ENCODE assay signal across 8 cellular contexts in genomic region chr10:34813626-34814227, GRCh38. TPM values are rescaled to one million over a fixed set of nuclear protein-coding genes. Genes with fewer than 3 reads are reported as not detected.
DNase-seq lines count a peak whose midpoint lies in the region; ATAC-seq and TF ChIP-seq lines count a peak whose summit lies in the region.

No MANE protein-coding gene starts in this region.

- H3K9ac ChIP-seq in mesenchymal stem cell (ENCODE audit: low read length), result peak overlapping the region; percentile 89

- peaks cover 16% of the 10 kb centered on the region for H3K4me1 Mint-ChIP-seq in CD4-positive, alpha-beta T cell (ENCODE audit: low read depth)

- H3K9me3 ChIP-seq in CD4-positive, alpha-beta T cell (ENCODE audit: control insufficient read depth, low read length), result no peaks in the 10 kb centered on the region
- no peaks in the 10 kb centered on the region for H3K9me3 ChIP-seq in mesenchymal stem cell (ENCODE audit: control insufficient read depth, low read length)

- no peak for ATAC-seq in CD4-positive, alpha-beta T cell (ENCODE audit: poor library complexity)
- no peak for ATAC-seq in GM21717 (IDR thresholded peaks at IDR 0.05; ENCODE audit: unreplicated experiment)

- H3K36me3 ChIP-seq in mesenchymal stem cell (ENCODE audit: control insufficient read depth in 1 of 2, insufficient read depth in 2 of 2, low read depth in 1 of 2, low read length in 2 of 2), result no peaks in the 10 kb centered on the region

- peak overlapping the region in 1 of 2 experiments; percentile 81 for H3K23ac ChIP-seq in mesenchymal stem cell (ENCODE audit: low read length in 2 of 2)

- CTCF ChIA-PET in CD4-positive, alpha-beta T cell (lab: Charles Lee), result no interaction called here

- H3K18ac ChIP-seq in mesenchymal stem cell (ENCODE audit: low read depth in 1 of 2, low read length in 2 of 2), result peak overlapping the region; percentile 86 to 87

- H2BK12ac ChIP-seq in mesenchymal stem cell (ENCODE audit: low read length in 2 of 2), result peak overlapping the region in 1 of 2 experiments; percentile 10

- 2% methylated on average over 16 of the region's 19 CpGs for WGBS in mesenchymal stem cell

- H3K27me3 ChIP-seq in CD4-positive, alpha-beta T cell (ENCODE audit: control insufficient read depth, insufficient read depth, low read length), result peaks cover 49% of the 10 kb centered on the region
- no peaks in the 10 kb centered on the region for H3K27me3 ChIP-seq in mesenchymal stem cell (ENCODE audit: control insufficient read depth in 1 of 2, insufficient read depth in 1 of 2, low read length in 2 of 2)

- H3K36me3 Mint-ChIP-seq in CD4-positive, alpha-beta T cell (ENCODE audit: low read depth), result no peaks in the 10 kb centered on the region

- intact Hi-C loops in CD4-positive, alpha-beta T cell (cut with DNase I, micrococcal nuclease), result no loop called here

- peaks cover 2% of the 10 kb centered on the region for H3K79me1 ChIP-seq in mesenchymal stem cell (replicated peaks; ENCODE audit: low read length, poor library complexity, severe bottlenecking)

- no peak overlapping the region for H4K91ac ChIP-seq in mesenchymal stem cell (ENCODE audit: low read length)

- H3K14ac ChIP-seq in mesenchymal stem cell (ENCODE audit: low read length in 2 of 2), result no peak overlapping the region

- H3K4me2 ChIP-seq in mesenchymal stem cell (ENCODE audit: low read length, poor library complexity, severe bottlenecking), result peak overlapping the region; percentile 81

- no peaks in the 10 kb centered on the region for H3K9me3 Mint-ChIP-seq in CD4-positive, alpha-beta T cell

- H3K4me1 ChIP-seq in mesenchymal stem cell (ENCODE audit: control insufficient read depth, insufficient read depth, low read depth, low read length), result peaks cover 25% of the 10 kb centered on the region

- peak overlapping the region in 1 of 2 experiments; percentile 40 for H3K4ac ChIP-seq in mesenchymal stem cell (ENCODE audit: low read depth in 1 of 2, low read length in 2 of 2)

- no peak overlapping the region for H4K8ac ChIP-seq in mesenchymal stem cell (ENCODE audit: low read length)

- H2BK5ac ChIP-seq in mesenchymal stem cell (ENCODE audit: low read depth, low read length, poor library complexity, severe bottlenecking), result peak overlapping the region; percentile 97

- no peak overlapping the region for H3K27ac ChIP-seq in CD4-positive, alpha-beta T cell (ENCODE audit: low read depth, low read length)
- peak overlapping the region; percentile 89 for H3K27ac ChIP-seq in mesenchymal stem cell (ENCODE audit: low read length, poor library complexity, severe bottlenecking)

- H3K4me3 Mint-ChIP-seq in CD4-positive, alpha-beta T cell, result peak overlapping the region; percentile 77

- DNase-seq in CD4-positive, alpha-beta T cell, result no peak
- DNase-seq in M059J (ENCODE audit: low read depth), result peak; percentile 40
- peak; percentile 29 for DNase-seq in dedifferentiated amniotic fluid mesenchymal stem cell (ENCODE audit: extremely low spot score)
- DNase-seq in mesenchymal stem cell, result peak; percentile 62
- DNase-seq in epidermal melanocyte (ENCODE audit: insufficient read length, low spot score), result no peak
- DNase-seq in stimulated activated CD4-positive, alpha-beta T cell treated with anti-CD3 and anti-CD28 coated beads, Interleukin-4, amount 100 ng/mL, for 1 hour, result no peak
- no peak for DNase-seq in SKM-1 treated with dmso at 0.1 percent for 144 hours (lab: John Stamatoyannopoulos, UW; ENCODE audit: unreplicated experiment)

- no peak for TF ChIP-seq CTCF in CD4-positive, alpha-beta T cell (IDR thresholded peaks at IDR 0.05)

- peak overlapping the region; percentile 84 to 92 for H3K4me3 ChIP-seq in mesenchymal stem cell (ENCODE audit: insufficient read depth in 1 of 2, low read depth in 1 of 2, low read length in 2 of 2)

- H2BK120ac ChIP-seq in mesenchymal stem cell (ENCODE audit: low read depth, low read length), result peak overlapping the region; percentile 94

- H2AFZ ChIP-seq in mesenchymal stem cell (ENCODE audit: low read depth, low read length), result no peak overlapping the region

- peaks cover 67% of the 10 kb centered on the region for H3K27me3 Mint-ChIP-seq in CD4-positive, alpha-beta T cell

- peak overlapping the region; percentile 100 for H2BK15ac ChIP-seq in mesenchymal stem cell (ENCODE audit: low read depth, poor library complexity, severe bottlenecking)

- POLR2A ChIA-PET in CD4-positive, alpha-beta T cell (lab: Charles Lee), result no interaction called here

- peak overlapping the region; percentile 81 for H2AK5ac ChIP-seq in mesenchymal stem cell (ENCODE audit: low read length, severe bottlenecking)

- H3K27ac Mint-ChIP-seq in CD4-positive, alpha-beta T cell, result no peak overlapping the region

RNA-seq across cellular contexts. Expression of gene PARD3, which starts 1.4 kb away (rescaled TPM):
- under 1 TPM; 0.53 to 0.71 TPM for total RNA-seq in CD4-positive, alpha-beta T cell
- total RNA-seq in M059J (2014; rRNA removed; shearing (Covaris generic)), result 17.0 and 19.2 TPM in 2 replicates
- polyA plus RNA-seq in mesenchymal stem cell (2013, experiment 1 of 2), result 37.3 TPM
- polyA plus RNA-seq in mesenchymal stem cell (2013, experiment 2 of 2), result 35.9 TPM

Comparison
In these comparisons a context has a peak if more than half of its experiments do, and no peak if none do; other contexts are left out.
1. DNase-seq: peak in M059J (single experiment), dedifferentiated amniotic fluid mesenchymal stem cell (single experiment) and mesenchymal stem cell (single experiment); none in CD4-positive, alpha-beta T cell (0 of 10), epidermal melanocyte (single experiment), stimulated activated CD4-positive, alpha-beta T cell treated with anti-CD3 and anti-CD28 coated beads, Interleukin-4, amount 100 ng/mL, for 1 hour (single experiment) and SKM-1 treated with dmso at 0.1 percent for 144 hours (single experiment).
2. RNA of gene PARD3, which starts 1.4 kb away (total RNA-seq): 17.0 to 19.2 TPM in M059J; 0.53 to 0.71 TPM in CD4-positive, alpha-beta T cell; every median in the first group is over 10 times any median in the second.